ENCODE assay signal across 1 cellular context in the genomic region with DNA sequence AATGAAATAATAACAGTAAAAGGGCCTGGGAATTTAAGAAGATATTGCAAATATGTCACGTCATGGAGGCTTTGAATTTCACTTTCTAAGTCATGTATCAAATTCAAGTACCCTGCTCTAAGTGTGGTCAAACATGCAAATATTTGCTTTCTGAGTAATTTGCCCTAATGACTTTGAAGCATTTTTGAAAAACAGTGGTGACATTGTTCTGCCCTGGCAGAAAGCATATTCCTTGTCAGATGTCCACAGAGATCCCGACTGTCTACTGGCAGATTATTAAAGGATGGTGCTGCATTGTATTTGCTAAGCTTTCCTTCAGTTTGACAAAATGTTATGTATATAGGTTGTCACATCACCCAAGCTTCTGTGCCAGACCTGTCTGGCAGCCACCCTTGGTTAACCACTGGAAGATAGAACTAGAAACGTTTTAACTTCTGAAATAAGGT.
A peak's percentile ranks its signal among the peaks of the same experiment; 100 is the strongest.
TF ChIP-seq lines count a peak whose summit lies in the region.

No MANE protein-coding gene starts in this region.

TF ChIP-seq in HepG2, 621 proteins besides CTCF, POLR2A, EP300 and RAD21 (continued from another document and continues in another):
- TF ChIP-seq, protein P1, sequence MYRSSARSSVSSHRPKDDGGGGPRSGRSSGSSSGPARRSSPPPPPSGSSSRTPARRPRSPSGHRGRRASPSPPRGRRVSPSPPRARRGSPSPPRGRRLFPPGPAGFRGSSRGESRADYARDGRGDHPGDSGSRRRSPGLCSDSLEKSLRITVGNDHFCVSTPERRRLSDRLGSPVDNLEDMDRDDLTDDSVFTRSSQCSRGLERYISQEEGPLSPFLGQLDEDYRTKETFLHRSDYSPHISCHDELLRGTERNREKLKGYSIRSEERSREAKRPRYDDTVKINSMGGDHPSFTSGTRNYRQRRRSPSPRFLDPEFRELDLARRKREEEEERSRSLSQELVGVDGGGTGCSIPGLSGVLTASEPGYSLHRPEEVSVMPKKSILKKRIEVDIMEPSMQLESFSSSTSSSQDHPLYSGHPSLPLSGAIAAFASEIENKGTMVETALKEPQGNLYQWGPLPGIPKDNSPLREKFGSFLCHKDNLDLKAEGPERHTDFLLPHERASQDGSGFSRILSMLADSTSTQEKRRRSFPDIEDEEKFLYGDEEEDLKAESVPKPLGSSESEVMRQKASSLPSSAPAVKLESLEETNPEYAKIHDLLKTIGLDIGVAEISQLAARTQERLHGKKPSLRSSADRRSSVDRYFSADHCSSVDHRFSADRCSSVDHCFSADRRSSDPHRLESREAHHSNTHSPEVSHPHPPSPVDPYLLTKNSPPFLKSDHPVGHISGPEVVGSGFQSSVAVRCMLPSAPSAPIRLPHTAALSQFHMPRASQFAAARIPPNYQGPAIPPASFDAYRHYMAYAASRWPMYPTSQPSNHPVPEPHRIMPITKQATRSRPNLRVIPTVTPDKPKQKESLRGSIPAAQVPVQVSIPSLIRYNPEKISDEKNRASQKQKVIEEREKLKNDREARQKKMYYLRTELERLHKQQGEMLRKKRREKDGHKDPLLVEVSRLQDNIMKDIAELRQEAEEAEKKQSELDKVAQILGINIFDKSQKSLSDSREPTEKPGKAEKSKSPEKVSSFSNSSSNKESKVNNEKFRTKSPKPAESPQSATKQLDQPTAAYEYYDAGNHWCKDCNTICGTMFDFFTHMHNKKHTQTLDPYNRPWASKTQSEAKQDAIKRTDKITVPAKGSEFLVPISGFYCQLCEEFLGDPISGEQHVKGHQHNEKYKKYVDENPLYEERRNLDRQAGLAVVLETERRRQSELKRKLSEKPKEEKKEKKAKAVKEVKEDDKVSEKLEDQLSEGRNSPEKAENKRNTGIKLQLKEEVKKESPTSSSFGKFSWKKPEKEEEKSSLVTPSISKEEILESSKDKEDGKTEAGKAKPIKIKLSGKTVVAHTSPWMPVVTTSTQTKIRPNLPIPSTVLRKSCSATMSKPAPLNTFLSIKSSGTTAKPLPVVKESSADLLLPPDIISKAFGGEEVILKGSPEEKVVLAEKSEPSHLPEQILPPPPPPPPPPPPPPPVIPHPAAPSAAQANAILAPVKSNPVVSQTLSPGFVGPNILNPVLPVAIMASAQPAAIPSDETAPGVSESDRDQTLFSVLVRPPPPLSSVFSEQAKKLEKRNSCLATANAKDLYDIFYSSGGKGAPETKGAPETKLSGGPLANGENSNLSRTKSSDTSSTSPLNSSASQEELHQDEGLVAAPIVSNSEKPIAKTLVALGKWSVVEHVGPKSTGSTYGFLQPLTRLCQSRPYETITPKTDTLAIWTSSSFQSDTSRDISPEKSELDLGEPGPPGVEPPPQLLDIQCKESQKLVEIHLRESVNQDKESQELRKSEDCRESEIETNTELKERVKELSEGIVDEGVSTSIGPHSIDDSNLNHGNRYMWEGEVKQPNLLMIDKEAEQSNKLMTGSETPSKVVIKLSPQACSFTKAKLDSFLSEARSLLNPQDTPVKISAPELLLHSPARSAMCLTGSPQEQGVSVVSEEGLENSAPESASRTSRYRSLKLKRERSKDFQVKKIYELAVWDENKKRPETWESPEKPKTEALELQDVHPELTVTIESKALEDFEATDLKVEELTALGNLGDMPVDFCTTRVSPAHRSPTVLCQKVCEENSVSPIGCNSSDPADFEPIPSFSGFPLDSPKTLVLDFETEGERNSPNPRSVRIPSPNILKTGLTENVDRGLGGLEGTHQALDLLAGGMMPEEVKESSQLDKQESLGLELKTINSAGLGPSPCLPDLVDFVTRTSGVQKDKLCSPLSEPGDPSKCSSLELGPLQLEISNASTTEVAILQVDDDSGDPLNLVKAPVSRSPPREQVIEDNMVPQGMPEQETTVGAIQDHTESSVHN (CRISPR knock-in tag; IDR thresholded peaks at IDR 0.05), result no peak
- no peak for TF ChIP-seq MBNL3 (CRISPR knock-in tag; conservative IDR thresholded peaks at IDR 0.05)
- no peak for TF ChIP-seq KLF11 (CRISPR knock-in tag; IDR thresholded peaks at IDR 0.05)
- TF ChIP-seq, protein P2, sequence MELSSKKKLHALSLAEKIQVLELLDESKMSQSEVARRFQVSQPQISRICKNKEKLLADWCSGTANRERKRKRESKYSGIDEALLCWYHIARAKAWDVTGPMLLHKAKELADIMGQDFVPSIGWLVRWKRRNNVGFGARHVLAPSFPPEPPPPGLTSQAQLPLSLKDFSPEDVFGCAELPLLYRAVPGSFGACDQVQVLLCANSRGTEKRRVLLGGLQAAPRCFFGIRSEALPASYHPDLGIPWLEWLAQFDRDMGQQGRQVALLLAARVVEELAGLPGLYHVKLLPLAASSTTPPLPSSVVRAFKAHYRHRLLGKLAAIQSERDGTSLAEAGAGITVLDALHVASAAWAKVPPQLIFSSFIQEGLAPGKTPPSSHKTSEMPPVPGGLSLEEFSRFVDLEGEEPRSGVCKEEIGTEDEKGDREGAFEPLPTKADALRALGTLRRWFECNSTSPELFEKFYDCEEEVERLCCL (CRISPR knock-in tag; IDR thresholded peaks at IDR 0.05; ENCODE audit: borderline replicate concordance), result no peak
- TF ChIP-seq, protein P3, sequence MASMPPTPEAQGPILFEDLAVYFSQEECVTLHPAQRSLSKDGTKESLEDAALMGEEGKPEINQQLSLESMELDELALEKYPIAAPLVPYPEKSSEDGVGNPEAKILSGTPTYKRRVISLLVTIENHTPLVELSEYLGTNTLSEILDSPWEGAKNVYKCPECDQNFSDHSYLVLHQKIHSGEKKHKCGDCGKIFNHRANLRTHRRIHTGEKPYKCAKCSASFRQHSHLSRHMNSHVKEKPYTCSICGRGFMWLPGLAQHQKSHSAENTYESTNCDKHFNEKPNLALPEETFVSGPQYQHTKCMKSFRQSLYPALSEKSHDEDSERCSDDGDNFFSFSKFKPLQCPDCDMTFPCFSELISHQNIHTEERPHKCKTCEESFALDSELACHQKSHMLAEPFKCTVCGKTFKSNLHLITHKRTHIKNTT (CRISPR knock-in tag; IDR thresholded peaks at IDR 0.05), result no peak
- TF ChIP-seq CAMTA2 (CRISPR knock-in tag; IDR thresholded peaks at IDR 0.05; ENCODE audit: borderline replicate concordance), result no peak
- no peak for TF ChIP-seq ISX (CRISPR knock-in tag; conservative IDR thresholded peaks at IDR 0.05)
- no peak for TF ChIP-seq SP140L (CRISPR knock-in tag; IDR thresholded peaks at IDR 0.05; ENCODE audit: borderline replicate concordance)
- no peak for TF ChIP-seq CBX1 (IDR thresholded peaks at IDR 0.05; ENCODE audit: low read depth)
- peak; percentile 40; the same call in 1 of the 2 replicates for TF ChIP-seq RXRA (CRISPR knock-in tag; IDR thresholded peaks at IDR 0.05)
- TF ChIP-seq ZC3H4 (CRISPR knock-in tag; IDR thresholded peaks at IDR 0.05; ENCODE audit: borderline replicate concordance), result no peak
- peak; percentile 58 for TF ChIP-seq CEBPG (CRISPR knock-in tag; IDR thresholded peaks at IDR 0.05)
- no peak for TF ChIP-seq ZNF24 (IDR thresholded peaks at IDR 0.05)
- no peak for TF ChIP-seq ZNF225 (CRISPR knock-in tag; IDR thresholded peaks at IDR 0.05)
- no peak for TF ChIP-seq MTA3 (CRISPR knock-in tag; IDR thresholded peaks at IDR 0.05)
- TF ChIP-seq, protein P4, sequence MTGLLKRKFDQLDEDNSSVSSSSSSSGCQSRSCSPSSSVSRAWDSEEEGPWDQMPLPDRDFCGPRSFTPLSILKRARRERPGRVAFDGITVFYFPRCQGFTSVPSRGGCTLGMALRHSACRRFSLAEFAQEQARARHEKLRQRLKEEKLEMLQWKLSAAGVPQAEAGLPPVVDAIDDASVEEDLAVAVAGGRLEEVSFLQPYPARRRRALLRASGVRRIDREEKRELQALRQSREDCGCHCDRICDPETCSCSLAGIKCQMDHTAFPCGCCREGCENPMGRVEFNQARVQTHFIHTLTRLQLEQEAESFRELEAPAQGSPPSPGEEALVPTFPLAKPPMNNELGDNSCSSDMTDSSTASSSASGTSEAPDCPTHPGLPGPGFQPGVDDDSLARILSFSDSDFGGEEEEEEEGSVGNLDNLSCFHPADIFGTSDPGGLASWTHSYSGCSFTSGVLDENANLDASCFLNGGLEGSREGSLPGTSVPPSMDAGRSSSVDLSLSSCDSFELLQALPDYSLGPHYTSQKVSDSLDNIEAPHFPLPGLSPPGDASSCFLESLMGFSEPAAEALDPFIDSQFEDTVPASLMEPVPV (CRISPR knock-in tag; IDR thresholded peaks at IDR 0.05), result no peak
- peak; percentile 48; the same call in 1 of the 2 replicates for TF ChIP-seq NFKBIZ (CRISPR knock-in tag; IDR thresholded peaks at IDR 0.05)
- no peak for TF ChIP-seq NFE2L1 (CRISPR knock-in tag; IDR thresholded peaks at IDR 0.05; ENCODE audit: borderline replicate concordance)
- TF ChIP-seq, protein P5, sequence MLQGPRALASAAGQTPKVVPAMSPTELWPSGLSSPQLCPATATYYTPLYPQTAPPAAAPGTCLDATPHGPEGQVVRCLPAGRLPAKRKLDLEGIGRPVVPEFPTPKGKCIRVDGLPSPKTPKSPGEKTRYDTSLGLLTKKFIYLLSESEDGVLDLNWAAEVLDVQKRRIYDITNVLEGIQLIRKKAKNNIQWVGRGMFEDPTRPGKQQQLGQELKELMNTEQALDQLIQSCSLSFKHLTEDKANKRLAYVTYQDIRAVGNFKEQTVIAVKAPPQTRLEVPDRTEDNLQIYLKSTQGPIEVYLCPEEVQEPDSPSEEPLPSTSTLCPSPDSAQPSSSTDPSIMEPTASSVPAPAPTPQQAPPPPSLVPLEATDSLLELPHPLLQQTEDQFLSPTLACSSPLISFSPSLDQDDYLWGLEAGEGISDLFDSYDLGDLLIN (CRISPR knock-in tag; IDR thresholded peaks at IDR 0.05; ENCODE audit: borderline replicate concordance), result no peak
- TF ChIP-seq TCF12 (IDR thresholded peaks at IDR 0.05), result no peak
- no peak for TF ChIP-seq TCF12 (CRISPR knock-in tag; IDR thresholded peaks at IDR 0.05)
- no peak for TF ChIP-seq SRSF4 (IDR thresholded peaks at IDR 0.05; ENCODE audit: low read depth, low read length, poor library complexity, severe bottlenecking)
- no peak for TF ChIP-seq ZNF546 (CRISPR knock-in tag; conservative IDR thresholded peaks at IDR 0.05)
- TF ChIP-seq FIP1L1 (IDR thresholded peaks at IDR 0.05; ENCODE audit: borderline replicate concordance, insufficient read depth, low read depth, low read length), result no peak
- no peak for TF ChIP-seq ZNF615 (CRISPR knock-in tag; IDR thresholded peaks at IDR 0.05; ENCODE audit: borderline replicate concordance)
- no peak for TF ChIP-seq KDM3A (CRISPR knock-in tag; IDR thresholded peaks at IDR 0.05; ENCODE audit: low read depth)
- TF ChIP-seq ZNF766 (CRISPR knock-in tag; IDR thresholded peaks at IDR 0.05; ENCODE audit: borderline replicate concordance), result no peak
- TF ChIP-seq TSC22D2 (CRISPR knock-in tag; IDR thresholded peaks at IDR 0.05; ENCODE audit: borderline replicate concordance), result no peak
- peak; percentile 71; the same call in 1 of the 2 replicates for TF ChIP-seq DPF2 (CRISPR knock-in tag; IDR thresholded peaks at IDR 0.05; ENCODE audit: borderline replicate concordance, low read depth)
- no peak for TF ChIP-seq ZNF20 (CRISPR knock-in tag; IDR thresholded peaks at IDR 0.05)
- TF ChIP-seq MZF1 (CRISPR knock-in tag; IDR thresholded peaks at IDR 0.05; ENCODE audit: borderline replicate concordance), result no peak
- TF ChIP-seq JUN (CRISPR knock-in tag; IDR thresholded peaks at IDR 0.05), result 0 out of 2 replicates have a peak, but pooled peaks have one; percentile 27
- no peak; the same call in 1 of the 2 replicates for TF ChIP-seq NFYC (CRISPR knock-in tag; IDR thresholded peaks at IDR 0.05)
- peak; percentile 74; the same call in 1 of the 2 replicates for TF ChIP-seq ZNF703 (CRISPR knock-in tag; IDR thresholded peaks at IDR 0.05; ENCODE audit: borderline replicate concordance)
- TF ChIP-seq, protein P6, sequence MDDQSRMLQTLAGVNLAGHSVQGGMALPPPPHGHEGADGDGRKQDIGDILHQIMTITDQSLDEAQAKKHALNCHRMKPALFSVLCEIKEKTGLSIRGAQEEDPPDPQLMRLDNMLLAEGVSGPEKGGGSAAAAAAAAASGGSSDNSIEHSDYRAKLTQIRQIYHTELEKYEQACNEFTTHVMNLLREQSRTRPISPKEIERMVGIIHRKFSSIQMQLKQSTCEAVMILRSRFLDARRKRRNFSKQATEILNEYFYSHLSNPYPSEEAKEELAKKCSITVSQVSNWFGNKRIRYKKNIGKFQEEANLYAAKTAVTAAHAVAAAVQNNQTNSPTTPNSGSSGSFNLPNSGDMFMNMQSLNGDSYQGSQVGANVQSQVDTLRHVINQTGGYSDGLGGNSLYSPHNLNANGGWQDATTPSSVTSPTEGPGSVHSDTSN (CRISPR knock-in tag; IDR thresholded peaks at IDR 0.05; ENCODE audit: borderline replicate concordance), result no peak
- TF ChIP-seq, protein P7, sequence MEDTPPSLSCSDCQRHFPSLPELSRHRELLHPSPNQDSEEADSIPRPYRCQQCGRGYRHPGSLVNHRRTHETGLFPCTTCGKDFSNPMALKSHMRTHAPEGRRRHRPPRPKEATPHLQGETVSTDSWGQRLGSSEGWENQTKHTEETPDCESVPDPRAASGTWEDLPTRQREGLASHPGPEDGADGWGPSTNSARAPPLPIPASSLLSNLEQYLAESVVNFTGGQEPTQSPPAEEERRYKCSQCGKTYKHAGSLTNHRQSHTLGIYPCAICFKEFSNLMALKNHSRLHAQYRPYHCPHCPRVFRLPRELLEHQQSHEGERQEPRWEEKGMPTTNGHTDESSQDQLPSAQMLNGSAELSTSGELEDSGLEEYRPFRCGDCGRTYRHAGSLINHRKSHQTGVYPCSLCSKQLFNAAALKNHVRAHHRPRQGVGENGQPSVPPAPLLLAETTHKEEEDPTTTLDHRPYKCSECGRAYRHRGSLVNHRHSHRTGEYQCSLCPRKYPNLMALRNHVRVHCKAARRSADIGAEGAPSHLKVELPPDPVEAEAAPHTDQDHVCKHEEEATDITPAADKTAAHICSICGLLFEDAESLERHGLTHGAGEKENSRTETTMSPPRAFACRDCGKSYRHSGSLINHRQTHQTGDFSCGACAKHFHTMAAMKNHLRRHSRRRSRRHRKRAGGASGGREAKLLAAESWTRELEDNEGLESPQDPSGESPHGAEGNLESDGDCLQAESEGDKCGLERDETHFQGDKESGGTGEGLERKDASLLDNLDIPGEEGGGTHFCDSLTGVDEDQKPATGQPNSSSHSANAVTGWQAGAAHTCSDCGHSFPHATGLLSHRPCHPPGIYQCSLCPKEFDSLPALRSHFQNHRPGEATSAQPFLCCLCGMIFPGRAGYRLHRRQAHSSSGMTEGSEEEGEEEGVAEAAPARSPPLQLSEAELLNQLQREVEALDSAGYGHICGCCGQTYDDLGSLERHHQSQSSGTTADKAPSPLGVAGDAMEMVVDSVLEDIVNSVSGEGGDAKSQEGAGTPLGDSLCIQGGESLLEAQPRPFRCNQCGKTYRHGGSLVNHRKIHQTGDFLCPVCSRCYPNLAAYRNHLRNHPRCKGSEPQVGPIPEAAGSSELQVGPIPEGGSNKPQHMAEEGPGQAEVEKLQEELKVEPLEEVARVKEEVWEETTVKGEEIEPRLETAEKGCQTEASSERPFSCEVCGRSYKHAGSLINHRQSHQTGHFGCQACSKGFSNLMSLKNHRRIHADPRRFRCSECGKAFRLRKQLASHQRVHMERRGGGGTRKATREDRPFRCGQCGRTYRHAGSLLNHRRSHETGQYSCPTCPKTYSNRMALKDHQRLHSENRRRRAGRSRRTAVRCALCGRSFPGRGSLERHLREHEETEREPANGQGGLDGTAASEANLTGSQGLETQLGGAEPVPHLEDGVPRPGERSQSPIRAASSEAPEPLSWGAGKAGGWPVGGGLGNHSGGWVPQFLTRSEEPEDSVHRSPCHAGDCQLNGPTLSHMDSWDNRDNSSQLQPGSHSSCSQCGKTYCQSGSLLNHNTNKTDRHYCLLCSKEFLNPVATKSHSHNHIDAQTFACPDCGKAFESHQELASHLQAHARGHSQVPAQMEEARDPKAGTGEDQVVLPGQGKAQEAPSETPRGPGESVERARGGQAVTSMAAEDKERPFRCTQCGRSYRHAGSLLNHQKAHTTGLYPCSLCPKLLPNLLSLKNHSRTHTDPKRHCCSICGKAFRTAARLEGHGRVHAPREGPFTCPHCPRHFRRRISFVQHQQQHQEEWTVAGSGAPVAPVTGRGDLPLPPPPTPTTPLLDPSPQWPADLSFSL (CRISPR knock-in tag; IDR thresholded peaks at IDR 0.05), result no peak
